In genomic region chr7:99551329-99551728, GRCh38 we compare ENCODE assay signal across 8 cellular contexts. TPM values are rescaled to one million over a fixed set of nuclear protein-coding genes. Genes with fewer than 3 reads are reported as not detected.
DNase-seq lines count a peak whose midpoint lies in the region; ATAC-seq and TF ChIP-seq lines count a peak whose summit lies in the region.

No MANE protein-coding gene starts in this region.

- ATAC-seq in RWPE2 (ENCODE audit: low read depth) (0 out of 3 replicates have a peak, but pooled peaks have one; percentile 17), HG02588 (IDR thresholded peaks at IDR 0.05; ENCODE audit: unreplicated experiment) (no peak), GM21737 (IDR thresholded peaks at IDR 0.05; ENCODE audit: unreplicated experiment) (no peak), GM19328 (IDR thresholded peaks at IDR 0.05; ENCODE audit: unreplicated experiment) (no peak)

- H3K4me3 ChIP-seq in RWPE2 (ENCODE audit: severe bottlenecking), result peak overlapping the region; percentile 62
- peak overlapping the region; percentile 95 for H3K4me3 ChIP-seq in fibroblast of mammary gland (ENCODE audit: control insufficient read depth, low read depth, low read length)
- peak overlapping the region; percentile 74 for H3K4me3 ChIP-seq in ovary

- H3K4me1 ChIP-seq in RWPE2 (ENCODE audit: insufficient read depth, poor library complexity, severe bottlenecking) (peaks cover 3% of the 10 kb centered on the region), ovary (ENCODE audit: insufficient read depth) (peaks cover 5% of the 10 kb centered on the region)

- no peak for TF ChIP-seq POLR2A in ovary (IDR thresholded peaks at IDR 0.05)

- H3K27ac ChIP-seq in RWPE2 (ENCODE audit: poor library complexity, severe bottlenecking), result peak overlapping the region; percentile 31
- H3K27ac ChIP-seq in ovary, result peak overlapping the region; percentile 67 to 88

- WGBS in ovary, 3 donors, result 4 to 13% (median 7%) methylated on average over 15 of the region's 15 CpGs

- H3K36me3 ChIP-seq in RWPE2 (ENCODE audit: low read depth), result peaks cover 36% of the 10 kb centered on the region
- H3K36me3 ChIP-seq in ovary, result no peaks in the 10 kb centered on the region

- intact Hi-C loops in ovary (cut with DNase I), result loop anchor here in 2 of 4 donors (5.0 to 10.0 kb wide), 4 partner anchors 44 to 147 kb away; partner anchors contain the start of genes BUD31 (in 1 of the 2), PDAP1 (in 1 of the 2), ZKSCAN5 (in 1 of the 2) and ZNF394 (in 1 of the 2)

- no peak for TF ChIP-seq EP300 in ovary (IDR thresholded peaks at IDR 0.05)

- CTCF ChIA-PET in GM10248 (lab: Yijun Ruan, JAX), result no interaction called here

- peak; percentile 24 for DNase-seq in GM10248 (ENCODE audit: extremely low spot score)
- no peak for DNase-seq in RWPE2 (ENCODE audit: low spot score)
- DNase-seq in fibroblast of mammary gland (ENCODE audit: low read depth), result peak; percentile 25
- DNase-seq in ovary, result no peak
- no peak for DNase-seq in SIG-M5 (lab: John Stamatoyannopoulos, UW)

- H3K27me3 ChIP-seq in RWPE2 (ENCODE audit: insufficient read depth, poor library complexity, severe bottlenecking) (no peaks in the 10 kb centered on the region), ovary (no peaks in the 10 kb centered on the region)

- H3K9me3 ChIP-seq in RWPE2 (ENCODE audit: severe bottlenecking), result no peaks in the 10 kb centered on the region
- peaks cover 0 to 5% of the 10 kb centered on the region in 2 donors for H3K9me3 ChIP-seq in ovary

- POLR2A ChIA-PET in GM10248 (lab: Yijun Ruan, JAX), result no interaction called here

- TF ChIP-seq CTCF in GM10248 (IDR thresholded peaks at IDR 0.05; ENCODE audit: control extremely low read depth, extremely low read depth, low read depth, missing control alignments) (no peak), RWPE2 (IDR thresholded peaks at IDR 0.05; ENCODE audit: poor library complexity, severe bottlenecking) (no peak), fibroblast of mammary gland (conservative IDR thresholded peaks at IDR 0.05; ENCODE audit: control insufficient read depth, insufficient read depth, low read depth, low read length) (no peak), ovary (IDR thresholded peaks at IDR 0.05) (no peak)

RNA-seq across cellular contexts. Expression of gene FAM200A, which starts 0.6 kb away (rescaled TPM):
- total RNA-seq in ovary, result 10 to 100 TPM in 2 of 7 donors, 1 to 10 TPM in 5; 6.4 to 13.5 (median 9.0) TPM
- 1 to 10 TPM; 7.5 to 8.9 TPM for polyA plus RNA-seq in ovary

RNA-seq across cellular contexts. Expression of gene ZNF655, which starts 7.1 kb away (rescaled TPM):
- total RNA-seq in ovary, result 10 to 100 TPM; 48.7 to 68.5 (median 62.4) TPM
- 10 to 100 TPM; 33.0 to 44.6 TPM for polyA plus RNA-seq in ovary

RNA-seq across cellular contexts. Expression of gene TMEM225B, which starts 46.7 kb away (rescaled TPM):
- total RNA-seq in ovary, result 1 to 10 TPM in 4 of 7 donors, under 1 TPM in 3; 0.25 to 3.5 (median 1.2) TPM
- polyA plus RNA-seq in ovary, result 1 to 10 TPM in 1 of 2 donors, under 1 TPM in 1; 0.84 to 1.7 TPM

RNA-seq across cellular contexts. Expression of gene ZKSCAN5, which starts 46.9 kb away (rescaled TPM):
- total RNA-seq in ovary, result 10 to 100 TPM in 1 of 7 donors, 1 to 10 TPM in 6; 5.4 to 12.1 (median 8.6) TPM
- polyA plus RNA-seq in ovary, result 10 to 100 TPM in 1 of 2 donors, 1 to 10 TPM in 1; 5.2 to 10.5 TPM

RNA-seq across cellular contexts. Expression of gene ZNF394, which starts 51.2 kb away (rescaled TPM):
- total RNA-seq in ovary, result 10 to 100 TPM; 29.5 to 43.8 (median 36.7) TPM
- polyA plus RNA-seq in ovary, result 10 to 100 TPM; 19.2 to 23.1 TPM

Comparison
In these comparisons a context has a peak if more than half of its experiments do, and no peak if none do; other contexts are left out.
1. DNase-seq: peak in GM10248 (single experiment) and fibroblast of mammary gland (single experiment); none in RWPE2 (single experiment), ovary (0 of 5) and SIG-M5 (single experiment).
2. Peak in every context shown above with its lines, with median percentiles within 50 percentile points of each other: H3K4me3 ChIP-seq.